In the genomic region with DNA sequence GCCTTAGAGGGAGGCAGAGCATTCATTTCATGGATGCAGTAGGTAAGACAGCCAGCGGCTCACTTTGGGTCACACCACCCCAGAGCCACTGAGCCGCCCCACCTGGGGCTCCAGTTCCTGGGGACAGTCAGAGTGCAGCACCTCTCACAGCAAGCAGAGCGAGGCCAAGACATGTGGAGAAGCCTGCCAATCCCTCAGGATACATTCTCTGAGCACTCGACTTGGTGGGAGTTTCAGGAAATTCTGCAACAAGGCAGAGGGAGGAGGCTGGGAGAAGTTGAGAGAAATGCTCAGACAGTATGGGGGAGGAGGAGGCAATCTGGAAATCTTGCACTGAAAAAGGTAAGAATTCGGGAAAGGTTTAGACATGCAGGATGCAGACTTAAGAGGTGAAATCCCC, we compare ENCODE assay signal across 14 cellular contexts.
DNase-seq lines count a peak whose midpoint lies in the region; ATAC-seq and TF ChIP-seq lines count a peak whose summit lies in the region.
"Had no signal": no experiment of that assay in that cellular context is flagged by ENCODE, and none has a peak within 500 bp of the region (broad histone marks: within the 10 kb centered on the region; RNA-seq: fewer than 3 reads in every experiment).

No MANE protein-coding gene starts in this region.

- H3F3A ChIP-seq in GM23248 (ENCODE audit: insufficient read depth) = peaks cover 11% of the 10 kb centered on the region

- in situ Hi-C loops in GM23248 (cut with MboI) (no loop called here), mammary epithelial cell (cut with MboI; ENCODE audit: low sequenced_read_pairs in 2 of 2) (no loop called here)

- DNase-seq in GM23248 = peak; percentile 10
- DNase-seq in mammary epithelial cell = no peak
- DNase-seq in hepatocyte (ENCODE audit: low spot score) = no peak
- DNase-seq in adrenal gland = no peak
- DNase-seq in NCI-H2081 (lab: John Stamatoyannopoulos, UW) = no peak
- DNase-seq: Calu3, lower lobe of right lung, NCI-H1048 had no signal

- dilution Hi-C loops in mammary epithelial cell (cut with HindIII; ENCODE audit: low sequenced_read_pairs) = no loop called here

- H3K9me3 ChIP-seq in GM23248 (ENCODE audit: low read depth) (no peaks in the 10 kb centered on the region), mammary epithelial cell (replicated peaks; ENCODE audit: insufficient read depth, low read length) (no peaks in the 10 kb centered on the region), hepatocyte (ENCODE audit: low read depth) (no peaks in the 10 kb centered on the region), neuron (ENCODE audit: low read length) (no peaks in the 10 kb centered on the region), adrenal gland (replicated peaks in 1 of 3) (no peaks in the 10 kb centered on the region)
- H3K9me3 ChIP-seq: lower lobe of right lung, ovary had no signal

- no peak for TF ChIP-seq POLR2A in adrenal gland (IDR thresholded peaks at IDR 0.05)

- peak overlapping the region; percentile 98 for H3K4me2 ChIP-seq in GM23248 (ENCODE audit: unreplicated experiment)
- no peak overlapping the region for H3K4me2 ChIP-seq in mammary epithelial cell (ENCODE audit: insufficient read depth, low read depth, low read length)
- H3K4me2 ChIP-seq in hepatocyte = peak overlapping the region; percentile 54

- ATAC-seq in HG02840 (IDR thresholded peaks at IDR 0.05; ENCODE audit: low FRiP score, unreplicated experiment) = no peak
- ATAC-seq in HG03280 (IDR thresholded peaks at IDR 0.05; ENCODE audit: unreplicated experiment) = no peak

- H3K9ac ChIP-seq in GM23248 (no peak overlapping the region), mammary epithelial cell (ENCODE audit: insufficient read depth, low read length) (no peak overlapping the region)

- H3K27ac ChIP-seq in GM23248 (no peak overlapping the region), mammary epithelial cell (ENCODE audit: insufficient read depth, low read depth, low read length) (no peak overlapping the region), hepatocyte (peak overlapping the region; percentile 39), adrenal gland (no peak overlapping the region)
- H3K27ac ChIP-seq: epithelial cell of prostate, VCaP had no signal

- peak overlapping the region; percentile 96 for H2AFZ ChIP-seq in GM23248
- peak overlapping the region; percentile 63 for H2AFZ ChIP-seq in mammary epithelial cell (ENCODE audit: low read depth, low read length)
- peak overlapping the region; percentile 29 for H2AFZ ChIP-seq in hepatocyte
- peak overlapping the region; percentile 74 for H2AFZ ChIP-seq in neuron (ENCODE audit: low read depth, low read length)

- no peaks in the 10 kb centered on the region for H3K9me2 ChIP-seq in GM23248 (ENCODE audit: insufficient read depth)
- no peaks in the 10 kb centered on the region for H3K9me2 ChIP-seq in hepatocyte (replicated peaks; ENCODE audit: insufficient read depth)

- peaks cover 27% of the 10 kb centered on the region for H3K4me1 ChIP-seq in GM23248 (ENCODE audit: insufficient read depth)
- H3K4me1 ChIP-seq in mammary epithelial cell (ENCODE audit: insufficient read depth, low read length) = no peaks in the 10 kb centered on the region
- peaks cover 21% of the 10 kb centered on the region for H3K4me1 ChIP-seq in hepatocyte (ENCODE audit: insufficient read depth)
- H3K4me1 ChIP-seq in neuron (ENCODE audit: insufficient read depth, low read length) = peaks cover 47% of the 10 kb centered on the region
- peaks cover 10 to 13% of the 10 kb centered on the region in 2 donors for H3K4me1 ChIP-seq in adrenal gland (replicated peaks in 1 of 2)

- H3K36me3 ChIP-seq in GM23248 (ENCODE audit: low read depth) (no peaks in the 10 kb centered on the region), mammary epithelial cell (ENCODE audit: insufficient read depth, low read length) (no peaks in the 10 kb centered on the region), hepatocyte (replicated peaks; ENCODE audit: insufficient read depth, low read depth) (no peaks in the 10 kb centered on the region), neuron (ENCODE audit: insufficient read depth, low read length) (no peaks in the 10 kb centered on the region), adrenal gland (replicated peaks in 1 of 2) (no peaks in the 10 kb centered on the region)
- H3K36me3 ChIP-seq: lower lobe of right lung, ovary had no signal

- WGBS in GM23248 (ENCODE audit: low coverage in 1 of 2, low lambda C conversion rate in 2 of 2, missing lambda C conversion rate in 2 of 2), 2 experiments = 52 to 59% methylated on average over 5 of the region's 5 CpGs
- 51% methylated on average over 5 of the region's 5 CpGs for WGBS in mammary epithelial cell (ENCODE audit: low coverage, missing lambda C conversion rate)
- WGBS in hepatocyte (ENCODE audit: low lambda C conversion rate, missing lambda C conversion rate) = 55% methylated on average over 5 of the region's 5 CpGs
- 64 to 78% (median 72%) methylated on average over 4 to 5 of the region's 5 CpGs for WGBS in adrenal gland, 4 donors

- no peaks in the 10 kb centered on the region for H3K27me3 ChIP-seq in GM23248 (replicated peaks; ENCODE audit: insufficient read depth)
- H3K27me3 ChIP-seq in mammary epithelial cell (ENCODE audit: insufficient read depth, low read length) = no peaks in the 10 kb centered on the region
- H3K27me3 ChIP-seq in hepatocyte = no peaks in the 10 kb centered on the region
- H3K27me3 ChIP-seq in neuron (ENCODE audit: insufficient read depth, low read length) = no peaks in the 10 kb centered on the region
- H3K27me3 ChIP-seq in adrenal gland = no peaks in the 10 kb centered on the region
- H3K27me3 ChIP-seq: ovary had no signal

- H3K4me3 ChIP-seq in GM23248 (peak overlapping the region; percentile 71; the same call in 1 of the 2 replicates), mammary epithelial cell (replicated peaks in 1 of 3; ENCODE audit: insufficient read depth in 1 of 3, low read depth in 2 of 3, low read length in 3 of 3) (no peak overlapping the region), hepatocyte (no peak overlapping the region), neuron (ENCODE audit: low read length) (peak overlapping the region; percentile 50), adrenal gland (no peak overlapping the region)
- H3K4me3 ChIP-seq: lower lobe of right lung, ovary had no signal

- H3K79me2 ChIP-seq in GM23248 (ENCODE audit: insufficient read depth) (no peaks in the 10 kb centered on the region), mammary epithelial cell (ENCODE audit: insufficient read depth, low read length) (no peaks in the 10 kb centered on the region), hepatocyte (no peaks in the 10 kb centered on the region)

- no TSS peak for BruUV-seq in mammary epithelial cell (replicated peaks; lab: Mats Ljungman, UMichigan)

- CTCF ChIA-PET in mammary epithelial cell (lab: Charles Lee; ENCODE audit: low non-redundant PET) = no interaction called here

- H4K20me1 ChIP-seq in GM23248 (ENCODE audit: insufficient read depth) = no peaks in the 10 kb centered on the region
- no peaks in the 10 kb centered on the region for H4K20me1 ChIP-seq in mammary epithelial cell (ENCODE audit: insufficient read depth, low read length)
- no peaks in the 10 kb centered on the region for H4K20me1 ChIP-seq in hepatocyte (ENCODE audit: insufficient read depth, poor library complexity, severe bottlenecking)

- no peak for TF ChIP-seq CTCF in mammary epithelial cell (conservative IDR thresholded peaks at IDR 0.05 in 1 of 2, IDR thresholded peaks at IDR 0.05 in 1 of 2; ENCODE audit: extremely low read depth in 1 of 2, insufficient read depth in 1 of 2, low read depth in 1 of 2, low read length in 2 of 2)
- no peak for TF ChIP-seq CTCF in hepatocyte (IDR thresholded peaks at IDR 0.05; ENCODE audit: poor library complexity)
- no peak for TF ChIP-seq CTCF in adrenal gland (IDR thresholded peaks at IDR 0.05)

- intact Hi-C loops in mammary epithelial cell (cut with micrococcal nuclease) (no loop called here), adrenal gland (cut with DNase I) (no loop called here)

Comparison
In these comparisons a context has a peak if more than half of its experiments do, and no peak if none do; other contexts are left out.
1. H2AFZ ChIP-seq: peak in every context shown above with its lines; median percentile 96 in GM23248; 74 in neuron; 63 in mammary epithelial cell; 29 in hepatocyte.
2. H3K4me3 ChIP-seq: peak in GM23248 (single experiment) and neuron (single experiment); none in mammary epithelial cell (0 of 3), hepatocyte (single experiment) and adrenal gland (0 of 4).